In the genomic region with DNA sequence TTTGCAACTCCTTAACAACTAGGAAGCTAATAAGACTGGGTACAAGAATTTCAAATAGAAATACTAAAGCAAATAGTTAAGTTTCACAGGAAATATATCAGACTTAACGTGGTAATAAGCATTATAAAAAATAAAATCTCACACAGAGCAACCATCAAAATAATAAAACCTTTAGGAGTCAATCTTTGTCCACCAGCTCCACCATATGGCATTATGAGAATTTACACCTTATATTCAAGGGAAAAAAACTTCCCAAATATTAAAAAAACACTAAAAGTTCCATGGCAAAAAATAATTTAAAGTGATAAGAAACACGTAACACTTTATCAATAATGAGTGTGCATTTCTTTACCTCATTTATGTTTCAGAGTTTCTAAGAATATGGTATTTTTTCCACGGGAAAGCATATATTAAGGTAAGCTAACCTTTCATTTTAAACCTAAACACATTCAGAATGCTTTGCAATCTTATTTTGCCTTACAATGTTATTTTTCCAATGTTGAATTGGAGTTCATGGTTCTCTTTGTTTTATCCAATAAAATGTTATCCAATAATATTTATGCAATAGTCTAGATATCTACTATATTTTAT, we compare ENCODE assay signal across 9 cellular contexts.
A peak's percentile ranks its signal among the peaks of the same experiment; 100 is the strongest.
DNase-seq lines count a peak whose midpoint lies in the region; ATAC-seq, FAIRE-seq and TF ChIP-seq lines count a peak whose summit lies in the region.
"Had no signal": no experiment of that assay in that cellular context is flagged by ENCODE, and none has a peak within 500 bp of the region (broad histone marks: within the 10 kb centered on the region; RNA-seq: fewer than 3 reads in every experiment).

No MANE protein-coding gene starts in this region.

- H3K4me3 ChIP-seq in epithelial cell of proximal tubule (ENCODE audit: low read depth, low read length), result no peak overlapping the region
- no peak overlapping the region for H3K4me3 ChIP-seq in small intestine (ENCODE audit: low read depth in 1 of 2, low read length in 2 of 2)
- H3K4me3 ChIP-seq in suprapubic skin, result no peak overlapping the region

- no peaks in the 10 kb centered on the region for H3K9me3 ChIP-seq in small intestine (ENCODE audit: control insufficient read depth, low read depth)
- H3K9me3 ChIP-seq in suprapubic skin, result peaks cover 3% of the 10 kb centered on the region

- peak; percentile 64 for FAIRE-seq in small intestine (lab: Jason Lieb, UNC)

- ATAC-seq in GM18858 (IDR thresholded peaks at IDR 0.05; ENCODE audit: unreplicated experiment), result no peak
- no peak for ATAC-seq in GM18511 (IDR thresholded peaks at IDR 0.05; ENCODE audit: unreplicated experiment)

- DNase-seq in NCI-H82 (lab: John Stamatoyannopoulos, UW), result peak; percentile 27
- no peak for DNase-seq in NCI-H82 treated with DMSO at 0.1 percent for 48 hours (lab: John Stamatoyannopoulos, UW; ENCODE audit: unreplicated experiment)
- peak; percentile 47 for DNase-seq in NCI-H748 (lab: John Stamatoyannopoulos, UW; ENCODE audit: unreplicated experiment)
- no peak for DNase-seq in epithelial cell of proximal tubule (ENCODE audit: low read depth)
- peak; percentile 4 for DNase-seq in small intestine
- no peak for DNase-seq in suprapubic skin (ENCODE audit: low spot score in 2 of 2)
- DNase-seq: activated CD4-positive, alpha-beta T cell treated with anti-CD3 and anti-CD28 coated beads, Interleukin-2, amount 50 U/mL, for 1 hour had no signal

- no peak for TF ChIP-seq POLR2A in suprapubic skin (IDR thresholded peaks at IDR 0.05)

- no peak for TF ChIP-seq EP300 in suprapubic skin (IDR thresholded peaks at IDR 0.05)

- no peaks in the 10 kb centered on the region for H3K27me3 ChIP-seq in small intestine (ENCODE audit: control insufficient read depth in 2 of 2, insufficient read depth in 2 of 2, low read length in 2 of 2)
- no peaks in the 10 kb centered on the region for H3K27me3 ChIP-seq in suprapubic skin

- H3K27ac ChIP-seq in small intestine (ENCODE audit: low read depth in 1 of 2, low read length in 1 of 2), result no peak overlapping the region
- H3K27ac ChIP-seq in suprapubic skin, result no peak overlapping the region

- no peaks in the 10 kb centered on the region for H3K36me3 ChIP-seq in small intestine (ENCODE audit: control insufficient read depth in 2 of 2, insufficient read depth in 2 of 2, low read length in 2 of 2)
- no peaks in the 10 kb centered on the region for H3K36me3 ChIP-seq in suprapubic skin

- 29 to 40% (median 30%) methylated on average over 3 of the region's 3 CpGs for WGBS in small intestine, 3 donors
- 32% methylated on average over 3 of the region's 3 CpGs for WGBS in suprapubic skin

- peak; percentile 54 for TF ChIP-seq CTCF in epithelial cell of proximal tubule (conservative IDR thresholded peaks at IDR 0.05; ENCODE audit: low read depth, low read length)
- TF ChIP-seq CTCF in suprapubic skin (IDR thresholded peaks at IDR 0.05), result peak in 1 of 2 donors; percentile 14

- H3K4me1 ChIP-seq in small intestine (ENCODE audit: control insufficient read depth in 2 of 2, insufficient read depth in 1 of 2, low read depth in 1 of 2, low read length in 1 of 2) (no peaks in the 10 kb centered on the region), suprapubic skin (no peaks in the 10 kb centered on the region)

Comparison
In these comparisons a context has a peak if more than half of its experiments do, and no peak if none do; other contexts are left out.
1. DNase-seq: peak in NCI-H82 (single experiment), NCI-H748 (single experiment) and small intestine (single experiment); none in NCI-H82 treated with DMSO at 0.1 percent for 48 hours (single experiment), epithelial cell of proximal tubule (single experiment) and suprapubic skin (0 of 2).